Comparison of ENCODE assay signal across 28 cellular contexts in genomic region chr7:108492742-108493141, GRCh38. TPM values are rescaled to one million over a fixed set of nuclear protein-coding genes. Genes with fewer than 3 reads are reported as not detected.
A peak's percentile ranks its signal among the peaks of the same experiment; 100 is the strongest.
DNase-seq lines count a peak whose midpoint lies in the region; ATAC-seq and TF ChIP-seq lines count a peak whose summit lies in the region.
"Had no signal": no experiment of that assay in that cellular context is flagged by ENCODE, and none has a peak within 500 bp of the region (broad histone marks: within the 10 kb centered on the region; RNA-seq: fewer than 3 reads in every experiment).

No MANE protein-coding gene starts in this region.

- H3K4me2 ChIP-seq in H9 (ENCODE audit: insufficient read depth, insufficient read length, low read length) (no peak overlapping the region), PC-3 (ENCODE audit: low read length) (no peak overlapping the region), osteoblast (ENCODE audit: insufficient read depth, low read length) (no peak overlapping the region)

- H3K27me3 ChIP-seq in H9 (ENCODE audit: insufficient read depth, low read length) = no peaks in the 10 kb centered on the region
- H3K27me3 ChIP-seq in PC-3 (ENCODE audit: low read length) = no peaks in the 10 kb centered on the region
- H3K27me3 ChIP-seq in osteoblast (ENCODE audit: insufficient read depth, low read length) = no peaks in the 10 kb centered on the region
- H3K27me3 ChIP-seq: breast epithelium, colonic mucosa, spleen, vagina had no signal

- H4K20me1 ChIP-seq in H9 (ENCODE audit: control insufficient read depth, insufficient read depth, insufficient read length) = no peaks in the 10 kb centered on the region
- no peaks in the 10 kb centered on the region for H4K20me1 ChIP-seq in PC-3 (ENCODE audit: low read length)
- H4K20me1 ChIP-seq in osteoblast (ENCODE audit: insufficient read depth, low read length) = no peaks in the 10 kb centered on the region

- no peak overlapping the region for H2BK120ac ChIP-seq in H9 (ENCODE audit: low read depth, low read length, poor library complexity, severe bottlenecking)

- H3K4me3 ChIP-seq in PC-3 (ENCODE audit: low read length) = no peak overlapping the region
- H3K4me3 ChIP-seq in epithelial cell of esophagus (ENCODE audit: low read length) = no peak overlapping the region
- H3K4me3 ChIP-seq in osteoblast (ENCODE audit: insufficient read depth, low read length) = no peak overlapping the region
- H3K4me3 ChIP-seq: breast epithelium, colonic mucosa, K562, spleen, thoracic aorta, vagina had no signal

- H2AFZ ChIP-seq in H9 (ENCODE audit: low read length) (no peak overlapping the region), PC-3 (ENCODE audit: low read length) (no peak overlapping the region), osteoblast (ENCODE audit: low read length) (no peak overlapping the region)

- H2BK5ac ChIP-seq in H9 (ENCODE audit: insufficient read length, low read length) = no peak overlapping the region

- no peak overlapping the region for H3K9ac ChIP-seq in H9 (ENCODE audit: extremely low read depth, insufficient read length, low read length)
- no peak overlapping the region for H3K9ac ChIP-seq in PC-3 (ENCODE audit: low read length)

- POLR2A ChIA-PET in PC-3 (lab: Charles Lee; ENCODE audit: unreplicated experiment) = interaction anchor here (0.5 kb wide), 1 partner anchor 1995 kb away, joined by 3 read pairs; no protein-coding TSS in a partner anchor

- peak overlapping the region in 2 of 3 experiments; percentile 27 to 49; a peak in 2 of 7 replicates for H3K27ac Mint-ChIP-seq in H9
- H3K27ac Mint-ChIP-seq: activated T-cell treated with anti-CD3 and anti-CD28 coated beads, Interleukin-2, amount 50 U/mL, for 24 hours; HFFc6; mesothelial cell of epicardium; T-helper 1 cell treated with Interleukin-12 subunit alpha and Interleukin-12 subunit beta and Interleukin-4 antibody, amounts not matched to agents 30 μg/mL and 1 μg/mL, for 36 hours had no signal

- WGBS in H9 (ENCODE audit: extremely low coverage, insufficient read length, low lambda C conversion rate) = no CpG with 5 or more reads among the region's 4 CpGs

- no peak overlapping the region for H3K56ac ChIP-seq in H9 (ENCODE audit: insufficient read length, low read depth, low read length)

- DNase-seq in H9 = no peak
- DNase-seq in PC-3 = peak; percentile 70
- peak; percentile 44 for DNase-seq in epithelial cell of esophagus (ENCODE audit: low read depth)
- peak; percentile 11 for DNase-seq in osteoblast (ENCODE audit: insufficient read length, low spot score, missing footprints)
- DNase-seq in NCI-H69 (lab: John Stamatoyannopoulos, UW) = no peak
- no peak for DNase-seq in stimulated activated CD8-positive, alpha-beta memory T cell treated with anti-CD3 and anti-CD28 coated beads, Interleukin-4, amount 100 ng/mL, for 48 hours
- DNase-seq: activated CD4-positive, alpha-beta T cell treated with anti-CD3 and anti-CD28 coated beads for 4 hours; activated naive CD4-positive, alpha-beta T cell; activated T-cell treated with anti-CD3 and anti-CD28 coated beads, Interleukin-2, amount 50 U/mL, for 24 hours; colonic mucosa; head of caudate nucleus; HFFc6; naive thymus-derived CD8-positive, alpha-beta T cell; NCI-H2171; NCI-H524; right cardiac atrium; spleen; stimulated activated CD4-positive, alpha-beta T cell treated with anti-CD3 and anti-CD28 coated beads, Interleukin-4, amount 100 ng/mL, for 24 hours; stimulated activated naive CD4-positive, alpha-beta T cell treated with Interleukin-2 at 50 U/mL for 16 hours had no signal

- TF ChIP-seq CTCF in H9 (conservative IDR thresholded peaks at IDR 0.05) (no peak), PC-3 (conservative IDR thresholded peaks at IDR 0.05; ENCODE audit: low read depth, low read length) (no peak), epithelial cell of esophagus (IDR thresholded peaks at IDR 0.05; ENCODE audit: insufficient read depth, low read depth, low read length, missing control alignments) (no peak), osteoblast (IDR thresholded peaks at IDR 0.05; ENCODE audit: extremely low read depth, low read depth, low read length) (no peak)

- H4K8ac ChIP-seq in H9 (replicated peaks; ENCODE audit: insufficient read length, low read depth, low read length) = no peak overlapping the region

- no peak for ATAC-seq in PC-3
- no peak for ATAC-seq in GM21786 (IDR thresholded peaks at IDR 0.05; ENCODE audit: unreplicated experiment)
- ATAC-seq: K562; naive thymus-derived CD8-positive, alpha-beta T cell; right cardiac atrium had no signal

- no peak overlapping the region; the same call in 1 of the 2 replicates for H3K14ac ChIP-seq in H9 (ENCODE audit: insufficient read depth, low read length)

- BruUV-seq in PC-3 (replicated peaks; lab: Mats Ljungman, UMichigan) = no TSS peak

- H2BK20ac ChIP-seq in H9 (ENCODE audit: low read depth, low read length, poor library complexity, severe bottlenecking) = no peak overlapping the region

- H3K23me2 ChIP-seq in H9 (ENCODE audit: insufficient read length, low read depth, low read length, poor library complexity, severe bottlenecking) = no peaks in the 10 kb centered on the region

- H3K36me3 Mint-ChIP-seq in H9 (ENCODE audit: insufficient read depth in 1 of 3, low read depth in 3 of 3) = peaks cover 0 to 7% (median 4%) of the 10 kb centered on the region in 3 experiments; a peak in 2 of 7 replicates

- H3K4me1 ChIP-seq in H9 (ENCODE audit: insufficient read depth, low read length) = no peaks in the 10 kb centered on the region
- peaks cover 4% of the 10 kb centered on the region; the same call in 1 of the 2 replicates for H3K4me1 ChIP-seq in PC-3 (ENCODE audit: insufficient read depth, low read length)
- peaks cover 2% of the 10 kb centered on the region for H3K4me1 ChIP-seq in osteoblast (ENCODE audit: insufficient read depth, low read length)
- H3K4me1 ChIP-seq: breast epithelium, colonic mucosa, vagina had no signal

- no peaks in the 10 kb centered on the region for H3K9me3 Mint-ChIP-seq in H9
- H3K9me3 Mint-ChIP-seq: activated T-cell treated with anti-CD3 and anti-CD28 coated beads, Interleukin-2, amount 50 U/mL, for 24 hours; HFFc6; mesothelial cell of epicardium; naive thymus-derived CD8-positive, alpha-beta T cell; T-helper 1 cell treated with Interleukin-12 subunit alpha and Interleukin-12 subunit beta and Interleukin-4 antibody, amounts not matched to agents 30 μg/mL and 1 μg/mL, for 36 hours had no signal

- CTCF ChIA-PET in PC-3 (lab: Charles Lee) = no interaction called here

- H3K4me3 Mint-ChIP-seq in H9 = no peak overlapping the region
- H3K4me3 Mint-ChIP-seq: activated T-cell treated with anti-CD3 and anti-CD28 coated beads, Interleukin-2, amount 50 U/mL, for 24 hours; HFFc6; mesothelial cell of epicardium; naive thymus-derived CD8-positive, alpha-beta T cell; T-helper 1 cell treated with Interleukin-12 subunit alpha and Interleukin-12 subunit beta and Interleukin-4 antibody, amounts not matched to agents 30 μg/mL and 1 μg/mL, for 36 hours had no signal

- H3K4me1 Mint-ChIP-seq in H9 = no peaks in the 10 kb centered on the region

- H3K79me2 ChIP-seq in H9 (ENCODE audit: insufficient read depth, low read length) (no peaks in the 10 kb centered on the region), PC-3 (ENCODE audit: low read length) (no peaks in the 10 kb centered on the region), osteoblast (ENCODE audit: insufficient read depth, low read length) (no peaks in the 10 kb centered on the region)

- H2BK15ac ChIP-seq in H9 (ENCODE audit: low read depth, low read length) = no peak overlapping the region

- no peaks in the 10 kb centered on the region for H3K9me2 ChIP-seq in PC-3 (replicated peaks; ENCODE audit: low read length)

- no peak overlapping the region for H3K23ac ChIP-seq in H9 (ENCODE audit: insufficient read length, low read depth, low read length)

- no peak overlapping the region for H3T11ph ChIP-seq in H9 (ENCODE audit: low read length)

- no peak overlapping the region for H4K5ac ChIP-seq in H9 (ENCODE audit: insufficient read length, low read depth, low read length)

- no peaks in the 10 kb centered on the region for H3K27me3 Mint-ChIP-seq in H9 (ENCODE audit: low read depth)
- H3K27me3 Mint-ChIP-seq: activated T-cell treated with anti-CD3 and anti-CD28 coated beads, Interleukin-2, amount 50 U/mL, for 24 hours; naive thymus-derived CD8-positive, alpha-beta T cell had no signal

- no peaks in the 10 kb centered on the region for H3F3A ChIP-seq in PC-3 (ENCODE audit: low read length, unreplicated experiment)

- H3K9me3 ChIP-seq in H9 (ENCODE audit: control insufficient read depth, low read depth, low read length) (no peaks in the 10 kb centered on the region), PC-3 (ENCODE audit: low read length) (no peaks in the 10 kb centered on the region), osteoblast (ENCODE audit: low read depth, low read length) (no peaks in the 10 kb centered on the region)
- H3K9me3 ChIP-seq: breast epithelium, colonic mucosa, spleen, thoracic aorta, vagina had no signal

- H2BK12ac ChIP-seq in H9 (ENCODE audit: insufficient read length, low read depth, low read length) = no peak overlapping the region

- no peak overlapping the region for H3K4ac ChIP-seq in H9 (ENCODE audit: low read depth, low read length)

- H3K79me1 ChIP-seq in H9 (ENCODE audit: insufficient read depth, low read depth, low read length, poor library complexity, severe bottlenecking) = no peaks in the 10 kb centered on the region

- H3K36me3 ChIP-seq in PC-3 (ENCODE audit: low read depth, low read length) (peaks cover 9% of the 10 kb centered on the region; the same call in 1 of the 2 replicates), osteoblast (ENCODE audit: insufficient read depth, low read length) (no peaks in the 10 kb centered on the region)
- H3K36me3 ChIP-seq: breast epithelium, colonic mucosa had no signal

- H3K27ac ChIP-seq in H9 (ENCODE audit: insufficient read length, low read depth, low read length) (no peak overlapping the region), PC-3 (ENCODE audit: low read length) (no peak overlapping the region), osteoblast (ENCODE audit: low read depth, low read length) (no peak overlapping the region)
- H3K27ac ChIP-seq: breast epithelium, C4-2B, colonic mucosa, spleen, thoracic aorta, vagina had no signal

- no peak overlapping the region for H2AK5ac ChIP-seq in H9 (ENCODE audit: insufficient read length, low read length)

- intact Hi-C loops in PC-3 (cut with micrococcal nuclease) = no loop called here

- no peak overlapping the region for H3K18ac ChIP-seq in H9 (ENCODE audit: insufficient read length, low read depth, low read length)

- no peak overlapping the region for H4K91ac ChIP-seq in H9 (ENCODE audit: insufficient read length, low read depth, low read length)

RNA-seq across cellular contexts. Expression of gene PNPLA8, which starts 33.2 kb away (rescaled TPM):
- 10.7 and 11.7 TPM in 2 replicates for total RNA-seq in H9 (2021)
- 14.6 and 19.5 TPM in 2 replicates for total RNA-seq in PC-3 (2014; rRNA removed)
- total RNA-seq in osteoblast = 36.2 and 37.6 TPM in 2 replicates

RNA-seq across cellular contexts. Expression of gene NRCAM, which starts 36.5 kb away (rescaled TPM):
- total RNA-seq in H9 (2021) (1.8 and 2.3 TPM in 2 replicates), PC-3 (2014; rRNA removed) (not detected in 2 replicates), osteoblast (0.88 and 2.2 TPM in 2 replicates)
- total RNA-seq: G401 had no signal

Comparison
In these comparisons a context has a peak if more than half of its experiments do, and no peak if none do; other contexts are left out.
1. DNase-seq: peak in PC-3 (single experiment), epithelial cell of esophagus (single experiment) and osteoblast (single experiment); none in H9 (single experiment), NCI-H69 (single experiment) and stimulated activated CD8-positive, alpha-beta memory T cell treated with anti-CD3 and anti-CD28 coated beads, Interleukin-4, amount 100 ng/mL, for 48 hours (single experiment).